ENCODE assay signal across 16 cellular contexts in the genomic region with DNA sequence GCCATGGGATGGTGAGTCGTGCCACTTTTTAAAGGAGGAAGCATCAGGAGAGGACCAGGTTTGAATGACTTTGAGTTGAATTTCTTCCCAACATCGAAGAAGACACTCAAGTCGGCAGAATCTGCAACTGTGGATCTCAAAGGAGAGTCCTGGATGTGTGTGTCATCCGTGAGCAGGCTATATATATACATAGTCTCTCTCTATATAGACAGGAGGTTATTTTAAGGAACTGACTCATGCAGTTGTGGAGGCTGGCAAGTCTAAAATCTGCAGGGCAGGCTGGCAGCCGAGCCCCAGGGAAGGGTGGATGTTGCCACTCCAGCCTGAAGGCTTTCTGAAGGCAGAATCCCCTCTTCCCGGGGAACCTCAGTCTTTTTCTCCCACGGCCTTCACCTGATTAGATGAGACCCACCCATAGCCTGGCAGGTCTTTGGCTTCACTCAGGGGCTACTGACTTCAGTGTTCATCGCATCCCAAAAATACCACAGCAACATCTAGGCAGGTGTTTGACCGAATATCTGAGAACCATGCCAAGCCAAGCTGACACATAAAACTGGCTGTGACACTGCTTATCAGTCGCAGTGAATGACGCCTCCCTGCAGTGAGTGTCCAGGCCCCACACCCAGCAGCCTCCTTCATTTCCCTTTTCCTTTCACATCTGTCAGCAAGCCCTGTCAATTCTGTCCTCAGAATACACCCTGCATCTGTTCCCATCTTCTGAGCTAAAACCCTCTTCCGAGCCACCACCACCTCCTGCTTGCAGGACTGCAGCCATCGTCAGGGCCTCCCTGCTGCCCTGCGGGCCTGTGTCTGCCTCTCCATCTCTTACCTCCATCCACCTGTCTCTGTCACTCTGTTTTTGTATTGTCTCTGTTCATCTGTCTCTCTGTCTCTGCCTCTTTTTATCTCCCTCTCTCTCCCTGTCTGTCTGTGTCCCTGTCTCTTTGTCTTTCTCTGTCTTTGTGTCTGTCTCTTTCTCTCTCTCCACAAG. TPM values are rescaled to one million over a fixed set of nuclear protein-coding genes. Genes with fewer than 3 reads are reported as not detected.
DNase-seq lines count a peak whose midpoint lies in the region; ATAC-seq, FAIRE-seq and TF ChIP-seq lines count a peak whose summit lies in the region.
"Had no signal": no experiment of that assay in that cellular context is flagged by ENCODE, and none has a peak within 500 bp of the region (broad histone marks: within the 10 kb centered on the region; RNA-seq: fewer than 3 reads in every experiment).

No MANE protein-coding gene starts in this region.

- FAIRE-seq in keratinocyte (lab: Jason Lieb, UNC), result peak; percentile 74
- FAIRE-seq: frontal cortex had no signal

- TF ChIP-seq CTCF in AG10803 (conservative IDR thresholded peaks at IDR 0.05; ENCODE audit: low read length), result no peak
- no peak for TF ChIP-seq CTCF in brain microvascular endothelial cell (IDR thresholded peaks at IDR 0.05; ENCODE audit: low read depth, low read length, missing control alignments)
- TF ChIP-seq CTCF in keratinocyte (optimal IDR thresholded peaks at IDR 0.05 in 1 of 3, IDR thresholded peaks at IDR 0.05 in 1 of 3, conservative IDR thresholded peaks at IDR 0.05 in 1 of 3; ENCODE audit: extremely low read depth in 1 of 3, insufficient read depth in 2 of 3, low read length in 3 of 3), result no peak
- TF ChIP-seq CTCF in CD4-positive, alpha-beta T cell (IDR thresholded peaks at IDR 0.05), result no peak

- H3K27me3 Mint-ChIP-seq in CD4-positive, alpha-beta T cell, result no peaks in the 10 kb centered on the region
- H3K27me3 Mint-ChIP-seq in activated CD4-positive, alpha-beta T cell treated with anti-CD3 and anti-CD28 coated beads, Interleukin-2, amount 10 ng/mL, durations not matched to agents 24 days and 14 days, result no peaks in the 10 kb centered on the region
- H3K27me3 Mint-ChIP-seq in activated T-cell treated with anti-CD3 and anti-CD28 coated beads, Interleukin-2, amount 50 U/mL, for 24 hours, result no peaks in the 10 kb centered on the region
- H3K27me3 Mint-ChIP-seq: activated CD4-positive, alpha-beta memory T cell treated with anti-CD3 and anti-CD28 coated beads for 36 hours had no signal

- H3K27me3 ChIP-seq in brain microvascular endothelial cell (replicated peaks) (no peaks in the 10 kb centered on the region), keratinocyte (ENCODE audit: control insufficient read depth, extremely low read depth, insufficient read depth, low read length) (peaks cover 8% of the 10 kb centered on the region)
- H3K27me3 ChIP-seq in CD4-positive, alpha-beta T cell (ENCODE audit: control insufficient read depth, insufficient read depth, low read length), result no peaks in the 10 kb centered on the region
- H3K27me3 ChIP-seq: adrenal gland, SJSA1 had no signal

- POLR2A ChIA-PET in CD4-positive, alpha-beta T cell (lab: Charles Lee), result no interaction called here

- no peaks in the 10 kb centered on the region for H3K9me3 Mint-ChIP-seq in CD4-positive, alpha-beta T cell
- H3K9me3 Mint-ChIP-seq in activated CD4-positive, alpha-beta T cell treated with anti-CD3 and anti-CD28 coated beads, Interleukin-2, amount 10 ng/mL, durations not matched to agents 24 days and 14 days, result no peaks in the 10 kb centered on the region
- H3K9me3 Mint-ChIP-seq in activated T-cell treated with anti-CD3 and anti-CD28 coated beads, Interleukin-2, amount 50 U/mL, for 24 hours, result no peaks in the 10 kb centered on the region
- H3K9me3 Mint-ChIP-seq: activated CD4-positive, alpha-beta memory T cell treated with anti-CD3 and anti-CD28 coated beads for 36 hours had no signal

- in situ Hi-C loops in brain microvascular endothelial cell (cut with HindIII; ENCODE audit: low pct_ligation_motif_present, low sequenced_read_pairs), result no loop called here

- H3K36me3 ChIP-seq in brain microvascular endothelial cell (replicated peaks) (no peaks in the 10 kb centered on the region), keratinocyte (ENCODE audit: control insufficient read depth in 2 of 2, extremely low read depth in 1 of 2, insufficient read depth in 2 of 2, low read length in 2 of 2) (no peaks in the 10 kb centered on the region)
- H3K36me3 ChIP-seq: adrenal gland, SJSA1 had no signal

- intact Hi-C loops in CD4-positive, alpha-beta T cell (cut with DNase I, micrococcal nuclease), result no loop called here
- intact Hi-C loops in activated CD4-positive, alpha-beta T cell treated with anti-CD3 and anti-CD28 coated beads, Interleukin-2, amount 10 ng/mL, durations not matched to agents 24 days and 14 days (cut with micrococcal nuclease), result no loop called here

- H3K4me1 Mint-ChIP-seq in CD4-positive, alpha-beta T cell (ENCODE audit: low read depth), result no peaks in the 10 kb centered on the region
- H3K4me1 Mint-ChIP-seq in activated CD4-positive, alpha-beta T cell treated with anti-CD3 and anti-CD28 coated beads, Interleukin-2, amount 10 ng/mL, durations not matched to agents 24 days and 14 days, result no peaks in the 10 kb centered on the region
- no peaks in the 10 kb centered on the region for H3K4me1 Mint-ChIP-seq in activated T-cell treated with anti-CD3 and anti-CD28 coated beads, Interleukin-2, amount 50 U/mL, for 24 hours (ENCODE audit: low read depth)

- DNase-seq in AG10803 (ENCODE audit: low read depth), result peak; percentile 42
- DNase-seq in MV-4-11 (lab: John Stamatoyannopoulos, UW), result peak; percentile 84
- peak; percentile 52 for DNase-seq in brain microvascular endothelial cell
- no peak for DNase-seq in keratinocyte (ENCODE audit: low read depth, low spot score)
- no peak for DNase-seq in CD4-positive, alpha-beta T cell
- no peak for DNase-seq in activated CD4-positive, alpha-beta T cell treated with anti-CD3 and anti-CD28 coated beads, Interleukin-2, amount 10 ng/mL, durations not matched to agents 24 days and 14 days
- DNase-seq in SHP77 treated with DMSO at 0.1 percent for 48 hours (lab: John Stamatoyannopoulos, UW), result no peak
- DNase-seq in activated T-cell treated with anti-CD3 and anti-CD28 coated beads, Interleukin-2, amount 50 U/mL, for 24 hours, result no peak
- DNase-seq: activated CD4-positive, alpha-beta memory T cell treated with anti-CD3 and anti-CD28 coated beads for 36 hours; C1 segment of cervical spinal cord; midbrain; NCI-H1092; stimulated activated CD4-positive, alpha-beta T cell treated with anti-CD3 and anti-CD28 coated beads, Interleukin-12 subunit alpha, Interleukin-12 subunit beta, amount 100 ng/mL, for 4 hours had no signal

- H3K9me1 ChIP-seq in keratinocyte (ENCODE audit: control insufficient read depth, extremely low read depth, insufficient read depth, low read length), result no peaks in the 10 kb centered on the region

- H3K9ac ChIP-seq in keratinocyte (ENCODE audit: control insufficient read depth, extremely low read depth, insufficient read depth, low read length), result no peak overlapping the region

- H4K20me1 ChIP-seq in keratinocyte (ENCODE audit: control insufficient read depth, extremely low read depth, insufficient read depth, low read length), result no peaks in the 10 kb centered on the region

- no peak overlapping the region for H3K27ac ChIP-seq in brain microvascular endothelial cell
- no peak overlapping the region for H3K27ac ChIP-seq in keratinocyte (ENCODE audit: control insufficient read depth, insufficient read depth, low read length)
- no peak overlapping the region for H3K27ac ChIP-seq in CD4-positive, alpha-beta T cell (ENCODE audit: low read depth, low read length)
- H3K27ac ChIP-seq: adrenal gland, SJSA1 had no signal

- no peaks in the 10 kb centered on the region for H3K79me2 ChIP-seq in keratinocyte (ENCODE audit: control insufficient read depth, insufficient read depth, low read length)

- H3K4me3 ChIP-seq in AG10803 (ENCODE audit: low read length), result no peak overlapping the region
- no peak overlapping the region for H3K4me3 ChIP-seq in brain microvascular endothelial cell (ENCODE audit: low read depth, low read length)
- H3K4me3 ChIP-seq in keratinocyte (ENCODE audit: control insufficient read depth in 2 of 3, extremely low read depth in 1 of 3, insufficient read depth in 2 of 3, low read depth in 1 of 3, low read length in 3 of 3), result no peak overlapping the region
- H3K4me3 ChIP-seq: adrenal gland, SJSA1 had no signal

- H3K4me1 ChIP-seq in keratinocyte (ENCODE audit: control insufficient read depth, extremely low read depth, insufficient read depth, low read length), result peaks cover 17% of the 10 kb centered on the region

- no peak overlapping the region for H2AFZ ChIP-seq in keratinocyte (ENCODE audit: control insufficient read depth, low read length)

- no peak for ATAC-seq in CD4-positive, alpha-beta T cell (ENCODE audit: poor library complexity)

- H3K9me3 ChIP-seq in keratinocyte (ENCODE audit: control insufficient read depth, low read depth, low read length), result no peaks in the 10 kb centered on the region
- no peaks in the 10 kb centered on the region for H3K9me3 ChIP-seq in CD4-positive, alpha-beta T cell (ENCODE audit: control insufficient read depth, low read length)
- H3K9me3 ChIP-seq: adrenal gland, SJSA1 had no signal

- dilution Hi-C loops in keratinocyte (cut with MboI; ENCODE audit: extremely low pct_ligation_motif_present, low sequenced_read_pairs), result no loop called here

- no peak overlapping the region for H3K27ac Mint-ChIP-seq in CD4-positive, alpha-beta T cell
- H3K27ac Mint-ChIP-seq in activated CD4-positive, alpha-beta T cell treated with anti-CD3 and anti-CD28 coated beads, Interleukin-2, amount 10 ng/mL, durations not matched to agents 24 days and 14 days, result no peak overlapping the region
- H3K27ac Mint-ChIP-seq in activated T-cell treated with anti-CD3 and anti-CD28 coated beads, Interleukin-2, amount 50 U/mL, for 24 hours, result no peak overlapping the region
- H3K27ac Mint-ChIP-seq: activated CD4-positive, alpha-beta memory T cell treated with anti-CD3 and anti-CD28 coated beads for 36 hours had no signal

- CTCF ChIA-PET in CD4-positive, alpha-beta T cell (lab: Charles Lee), result no interaction called here

- H3K4me3 Mint-ChIP-seq in CD4-positive, alpha-beta T cell, result no peak overlapping the region
- H3K4me3 Mint-ChIP-seq in activated CD4-positive, alpha-beta T cell treated with anti-CD3 and anti-CD28 coated beads, Interleukin-2, amount 10 ng/mL, durations not matched to agents 24 days and 14 days, result no peak overlapping the region
- no peak overlapping the region for H3K4me3 Mint-ChIP-seq in activated T-cell treated with anti-CD3 and anti-CD28 coated beads, Interleukin-2, amount 50 U/mL, for 24 hours
- H3K4me3 Mint-ChIP-seq: activated CD4-positive, alpha-beta memory T cell treated with anti-CD3 and anti-CD28 coated beads for 36 hours had no signal

- H3K4me2 ChIP-seq in keratinocyte (ENCODE audit: control insufficient read depth, extremely low read depth, insufficient read depth, low read depth, low read length), result no peak overlapping the region

- no peaks in the 10 kb centered on the region for H3K36me3 Mint-ChIP-seq in CD4-positive, alpha-beta T cell (ENCODE audit: low read depth)
- H3K36me3 Mint-ChIP-seq in activated CD4-positive, alpha-beta T cell treated with anti-CD3 and anti-CD28 coated beads, Interleukin-2, amount 10 ng/mL, durations not matched to agents 24 days and 14 days (ENCODE audit: low read depth), result no peaks in the 10 kb centered on the region
- H3K36me3 Mint-ChIP-seq in activated T-cell treated with anti-CD3 and anti-CD28 coated beads, Interleukin-2, amount 50 U/mL, for 24 hours (ENCODE audit: low read depth), result no peaks in the 10 kb centered on the region
- H3K36me3 Mint-ChIP-seq: activated CD4-positive, alpha-beta memory T cell treated with anti-CD3 and anti-CD28 coated beads for 36 hours had no signal

RNA-seq across cellular contexts. Expression of a gene that starts 54.0 kb away (rescaled TPM):
- polyA plus RNA-seq in keratinocyte, result 36.7 to 48.7 TPM (median 39.2 TPM) in 3 replicates
- 6.9 TPM for polyA plus RNA-seq in keratinocyte (2011; ENCODE audit: low read depth)
- 28.6 and 52.7 TPM in 2 replicates for polyA plus RNA-seq in keratinocyte (2011; cell fraction: cytosol; rRNA removed)
- polyA plus RNA-seq in keratinocyte (2011; cell fraction: nucleus; rRNA removed), result 42.4 and 49.1 TPM in 2 replicates
- polyA plus RNA-seq in keratinocyte (2012; ENCODE audit: low replicate concordance), result 24.0 and 35.2 TPM in 2 replicates
- polyA minus RNA-seq in keratinocyte, result 22.0 to 33.7 TPM (median 30.4 TPM) in 3 replicates
- 33.2 TPM for polyA minus RNA-seq in keratinocyte (2011; cell fraction: cytosol; rRNA and poly(A)+ RNA removed)
- polyA minus RNA-seq in keratinocyte (2011; cell fraction: nucleus; rRNA and poly(A)+ RNA removed), result 13.3 and 23.7 TPM in 2 replicates
- 10 to 100 TPM; 13.4 to 19.0 TPM for total RNA-seq in CD4-positive, alpha-beta T cell
- 63.2 and 69.3 TPM in 2 replicates for total RNA-seq in activated CD4-positive, alpha-beta T cell treated with anti-CD3 and anti-CD28 coated beads, Interleukin-2, amount 10 ng/mL, durations not matched to agents 24 days and 14 days

RNA-seq across cellular contexts. Expression of a gene that starts 54.4 kb away (rescaled TPM):
- polyA plus RNA-seq in keratinocyte, result 7.4 to 24.5 TPM (median 8.3 TPM) in 3 replicates
- polyA plus RNA-seq in keratinocyte (2011; ENCODE audit: low read depth), result 32.7 TPM
- 21.3 and 32.0 TPM in 2 replicates for polyA plus RNA-seq in keratinocyte (2011; cell fraction: cytosol; rRNA removed)
- 13.6 and 18.5 TPM in 2 replicates for polyA plus RNA-seq in keratinocyte (2011; cell fraction: nucleus; rRNA removed)
- 16.4 and 23.9 TPM in 2 replicates for polyA plus RNA-seq in keratinocyte (2012; ENCODE audit: low replicate concordance)
- 7.5 to 18.9 TPM (median 7.8 TPM) in 3 replicates for polyA minus RNA-seq in keratinocyte
- 13.0 TPM for polyA minus RNA-seq in keratinocyte (2011; cell fraction: cytosol; rRNA and poly(A)+ RNA removed)
- 3.9 and 7.3 TPM in 2 replicates for polyA minus RNA-seq in keratinocyte (2011; cell fraction: nucleus; rRNA and poly(A)+ RNA removed)
- total RNA-seq in CD4-positive, alpha-beta T cell, result 10 to 100 TPM; 11.5 to 12.7 TPM
- 7.3 and 7.5 TPM in 2 replicates for total RNA-seq in activated CD4-positive, alpha-beta T cell treated with anti-CD3 and anti-CD28 coated beads, Interleukin-2, amount 10 ng/mL, durations not matched to agents 24 days and 14 days

Comparison
In these comparisons a context has a peak if more than half of its experiments do, and no peak if none do; other contexts are left out.
1. DNase-seq: peak in AG10803 (single experiment), MV-4-11 (single experiment) and brain microvascular endothelial cell (single experiment); none in keratinocyte (single experiment), CD4-positive, alpha-beta T cell (0 of 10), activated CD4-positive, alpha-beta T cell treated with anti-CD3 and anti-CD28 coated beads, Interleukin-2, amount 10 ng/mL, durations not matched to agents 24 days and 14 days (single experiment), SHP77 treated with DMSO at 0.1 percent for 48 hours (single experiment) and activated T-cell treated with anti-CD3 and anti-CD28 coated beads, Interleukin-2, amount 50 U/mL, for 24 hours (single experiment).